25 cellular contexts compared by ENCODE assay signal in the genomic region with DNA sequence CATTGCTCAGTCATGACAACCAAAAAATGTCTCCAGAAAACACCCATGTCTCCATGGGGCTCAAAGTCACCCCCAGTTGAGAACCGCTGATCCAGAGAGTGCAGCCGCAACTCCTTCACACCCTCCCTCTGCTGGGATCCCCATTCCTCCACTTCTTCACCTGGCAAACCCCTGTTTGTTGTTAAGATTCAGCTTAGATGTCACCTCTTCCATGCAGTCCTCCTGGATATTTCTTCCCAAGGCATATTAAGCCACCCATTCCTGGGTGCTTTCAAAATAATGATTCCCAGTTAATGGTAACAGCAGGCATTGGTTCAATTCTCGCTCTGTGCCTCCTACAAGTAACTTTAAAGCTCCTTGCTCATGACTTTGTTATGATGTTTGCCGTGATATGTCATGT. TPM values are rescaled to one million over a fixed set of nuclear protein-coding genes. Genes with fewer than 3 reads are reported as not detected.
DNase-seq lines count a peak whose midpoint lies in the region; ATAC-seq, FAIRE-seq and TF ChIP-seq lines count a peak whose summit lies in the region.
"Had no signal": no experiment of that assay in that cellular context is flagged by ENCODE, and none has a peak within 500 bp of the region (broad histone marks: within the 10 kb centered on the region; RNA-seq: fewer than 3 reads in every experiment).

No MANE protein-coding gene starts in this region.

- 16% methylated on average over 4 of the region's 4 CpGs for WGBS in A549 (ENCODE audit: missing lambda C conversion rate)
- WGBS in K562 (ENCODE audit: insufficient coverage, low coverage, missing lambda C conversion rate) = 6% methylated on average over 4 of the region's 4 CpGs

- TF ChIP-seq EP300 in A549 (IDR thresholded peaks at IDR 0.05) = no peak
- TF ChIP-seq EP300 in K562 (IDR thresholded peaks at IDR 0.05; ENCODE audit: low read length) = no peak

- H3K27me3 ChIP-seq in HCT116 (ENCODE audit: insufficient read depth, low read length) (no peaks in the 10 kb centered on the region), K562 (ENCODE audit: control insufficient read depth in 2 of 2, insufficient read depth in 2 of 2, low read length in 2 of 2) (peaks cover 10 to 39% of the 10 kb centered on the region in 2 experiments; a peak in 4 of 5 replicates)
- H3K27me3 ChIP-seq: BLaER1 had no signal

- H3K9ac ChIP-seq in HCT116 (ENCODE audit: low read length) (peak overlapping the region; percentile 35; the same call in 1 of the 2 replicates), K562 (ENCODE audit: insufficient read depth in 1 of 2, low read depth in 2 of 2, low read length in 2 of 2) (no peak overlapping the region)
- H3K9ac ChIP-seq: BLaER1 had no signal

- H3K36me3 ChIP-seq in HCT116 (ENCODE audit: control insufficient read depth in 1 of 2, insufficient read depth in 2 of 2, low read length in 2 of 2) = no peaks in the 10 kb centered on the region
- H3K36me3 ChIP-seq in K562 (ENCODE audit: control insufficient read depth, insufficient read depth, low read length) = no peaks in the 10 kb centered on the region
- H3K36me3 ChIP-seq: BE2C, BLaER1 had no signal

- ATAC-seq in A549 (no peak), HCT116 (no peak), K562 (no peak), HG02970 (IDR thresholded peaks at IDR 0.05; ENCODE audit: low FRiP score, unreplicated experiment) (no peak), SK-N-SH treated with all-trans-retinoic acid at 6 μM for 48 hours (no peak)

- RAD21 ChIA-PET in HCT116 (lab: Charles Lee; ENCODE audit: low non-redundant PET in 1 of 2, low total read pairs in 2 of 2, uncharacterized antibody in 2 of 2, unreplicated experiment in 2 of 2) = interaction anchor here in 1 of 2 experiments (0.7 kb wide), 1 partner anchor 170 kb away, joined by 3 read pairs; no protein-coding TSS in a partner anchor

- BruUV-seq in HCT116 (replicated peaks; lab: Mats Ljungman, UMichigan) = no TSS peak
- no TSS peak for BruUV-seq in K562 (replicated peaks; lab: Mats Ljungman, UMichigan)

- no peaks in the 10 kb centered on the region for H3K79me2 ChIP-seq in HCT116 (ENCODE audit: insufficient read depth, low read length)
- H3K79me2 ChIP-seq in K562 (ENCODE audit: control insufficient read depth, insufficient read depth, low read length) = no peaks in the 10 kb centered on the region

- no peak for DNase-seq in A549 (ENCODE audit: low read depth in 1 of 2, low spot score in 1 of 2)
- no peak for DNase-seq in HCT116 (ENCODE audit: low read depth, low spot score)
- DNase-seq in K562 (ENCODE audit: extremely low read depth in 1 of 4, low spot score in 3 of 4) = no peak
- DNase-seq in endothelial cell (ENCODE audit: low spot score) = no peak
- DNase-seq in erythroblast (lab: John Stamatoyannopoulos, UW) = no peak
- no peak for DNase-seq in NCI-H187 (lab: John Stamatoyannopoulos, UW)
- DNase-seq: ACHN, BE2C, C1 segment of cervical spinal cord, Calu3, DMS79 treated with DMSO at 0.1 percent for 48 hours had no signal

- no peak overlapping the region for H3K27ac Mint-ChIP-seq in endothelial cell (ENCODE audit: unreplicated experiment)
- H3K27ac Mint-ChIP-seq: CD14-positive monocyte; CD4-positive, alpha-beta T cell; CD8-positive, alpha-beta T cell had no signal

- no peaks in the 10 kb centered on the region for H3K9me3 ChIP-seq in A549
- no peaks in the 10 kb centered on the region for H3K9me3 ChIP-seq in HCT116 (ENCODE audit: control insufficient read depth in 1 of 2, insufficient read depth in 1 of 2, low read depth in 1 of 2, low read length in 2 of 2)
- no peaks in the 10 kb centered on the region for H3K9me3 ChIP-seq in K562 (replicated peaks; ENCODE audit: control insufficient read depth, insufficient read depth, low read depth, low read length)
- H3K9me3 ChIP-seq: BE2C, BLaER1, Caco-2 had no signal

- intact Hi-C loops in HCT116 (cut with micrococcal nuclease) = no loop called here
- intact Hi-C loops in K562 (cut with micrococcal nuclease) = no loop called here

- CTCF ChIA-PET in A549 (lab: Yijun Ruan, JAX) = interaction anchor here (0.6 to 1.3 kb wide), 2 partner anchors 37 to 58 kb away, joined by 3 to 4 read pairs; no protein-coding TSS in a partner anchor
- CTCF ChIA-PET in HCT116 (lab: Charles Lee) = interaction anchor here (0.7 to 1.5 kb wide), 14 partner anchors 13 to 575 kb away, joined by 3 to 6 read pairs (median 3); a partner anchor contains a TSS
- CTCF ChIA-PET in K562 (lab: Yijun Ruan, JAX; ENCODE audit: low intra/inter-chr PET ratio) = interaction anchor here (1.0 kb wide), 1 partner anchor 58 kb away, joined by 3 read pairs; no protein-coding TSS in a partner anchor

- no peak overlapping the region for H3K27ac ChIP-seq in A549
- H3K27ac ChIP-seq in HCT116 (ENCODE audit: low read depth, low read length) = no peak overlapping the region
- H3K27ac ChIP-seq in K562 (ENCODE audit: extremely low read depth, low read depth, low read length) = no peak overlapping the region
- H3K27ac ChIP-seq: 22Rv1, BLaER1 had no signal

- TF ChIP-seq RAD21 in A549 (conservative IDR thresholded peaks at IDR 0.05 in 1 of 2, IDR thresholded peaks at IDR 0.05 in 1 of 2) (no peak), HCT116 (IDR thresholded peaks at IDR 0.05; ENCODE audit: low read depth) (no peak), K562 (CRISPR knock-in tag; conservative IDR thresholded peaks at IDR 0.05 in 1 of 2, IDR thresholded peaks at IDR 0.05 in 1 of 2) (no peak)

- H3K27me3 Mint-ChIP-seq in endothelial cell (ENCODE audit: unreplicated experiment) = peaks cover 12% of the 10 kb centered on the region

- H3K36me3 Mint-ChIP-seq in endothelial cell (ENCODE audit: low read depth, unreplicated experiment) = peaks cover 15% of the 10 kb centered on the region
- H3K36me3 Mint-ChIP-seq: CD14-positive monocyte; CD8-positive, alpha-beta T cell had no signal

- H2AFZ ChIP-seq in HCT116 (ENCODE audit: low read depth, low read length, poor library complexity, severe bottlenecking) (no peak overlapping the region), K562 (ENCODE audit: low read depth, low read length) (no peak overlapping the region)

- no peaks in the 10 kb centered on the region for H3K9me1 ChIP-seq in K562 (ENCODE audit: control insufficient read depth, insufficient read depth, low read length)

- no peaks in the 10 kb centered on the region for H3K9me2 ChIP-seq in HCT116 (ENCODE audit: insufficient read depth)

- H3K4me2 ChIP-seq in A549 (no peak overlapping the region), HCT116 (ENCODE audit: low read length) (no peak overlapping the region), K562 (ENCODE audit: insufficient read depth, low read length) (no peak overlapping the region)
- H3K4me2 ChIP-seq: BLaER1 had no signal

- in situ Hi-C loops in K562 (cut with MboI) = no loop called here

- H3K4me1 ChIP-seq in A549 = no peaks in the 10 kb centered on the region
- peaks cover 33 to 56% of the 10 kb centered on the region in 2 experiments for H3K4me1 ChIP-seq in HCT116 (ENCODE audit: control insufficient read depth in 1 of 2, insufficient read depth in 2 of 2, low read length in 2 of 2)
- no peaks in the 10 kb centered on the region; a peak in 1 of 5 replicates for H3K4me1 ChIP-seq in K562 (replicated peaks in 1 of 2; ENCODE audit: control insufficient read depth in 2 of 2, insufficient read depth in 2 of 2, low read length in 2 of 2)
- H3K4me1 ChIP-seq: BE2C had no signal

- no peak overlapping the region for H3K4me3 ChIP-seq in A549
- H3K4me3 ChIP-seq in HCT116 (replicated peaks in 1 of 2; ENCODE audit: low read depth in 1 of 2, low read length in 2 of 2) = no peak overlapping the region
- H3K4me3 ChIP-seq in K562 = no peak overlapping the region
- H3K4me3 ChIP-seq: BLaER1 had no signal

- peaks cover 41% of the 10 kb centered on the region for H3K9me3 Mint-ChIP-seq in endothelial cell (ENCODE audit: unreplicated experiment)
- H3K9me3 Mint-ChIP-seq: CD4-positive, alpha-beta T cell; CD8-positive, alpha-beta T cell had no signal

- peak overlapping the region; percentile 42 for H3K4me3 Mint-ChIP-seq in endothelial cell (ENCODE audit: unreplicated experiment)
- H3K4me3 Mint-ChIP-seq: CD14-positive monocyte; CD4-positive, alpha-beta T cell; CD8-positive, alpha-beta T cell had no signal

- no peak for TF ChIP-seq POLR2A in A549 (IDR thresholded peaks at IDR 0.05; ENCODE audit: low read length)
- no peak for TF ChIP-seq POLR2A in HCT116 (IDR thresholded peaks at IDR 0.05; ENCODE audit: borderline replicate concordance, extremely low read depth, insufficient read depth, insufficient read length)
- no peak for TF ChIP-seq POLR2A in K562 (conservative IDR thresholded peaks at IDR 0.05)
- no peak for TF ChIP-seq POLR2A in erythroblast (IDR thresholded peaks at IDR 0.05; ENCODE audit: low read length)

- POLR2A ChIA-PET in A549 (lab: Yijun Ruan, JAX) = no interaction called here
- POLR2A ChIA-PET in HCT116 (lab: Charles Lee) = interaction anchor here (1.0 kb wide), 1 partner anchor 26 kb away, joined by 8 read pairs; no protein-coding TSS in a partner anchor
- POLR2A ChIA-PET in K562 (lab: Yijun Ruan, JAX) = interaction anchor here (1.0 kb wide), 1 partner anchor 26 kb away, joined by 4 read pairs; no protein-coding TSS in a partner anchor

- TF ChIP-seq CTCF in A549 (IDR thresholded peaks at IDR 0.05) (no peak), HCT116 (IDR thresholded peaks at IDR 0.05 in 2 of 3, conservative IDR thresholded peaks at IDR 0.05 in 1 of 3; ENCODE audit: borderline replicate concordance in 1 of 3, insufficient read depth in 1 of 3, low read depth in 2 of 3, low read length in 2 of 3) (no peak), K562 (IDR thresholded peaks at IDR 0.05 in 2 of 3, conservative IDR thresholded peaks at IDR 0.05 in 1 of 3; ENCODE audit: insufficient read depth in 2 of 3, low read depth in 1 of 3, low read length in 3 of 3) (no peak), endothelial cell (IDR thresholded peaks at IDR 0.05; ENCODE audit: unreplicated experiment) (no peak)

- FAIRE-seq in A549 (lab: Jason Lieb, UNC) (no peak), K562 (lab: Jason Lieb, UNC) (no peak)
- FAIRE-seq: D721Med, G401.6, GM12891 had no signal

- H3K4me1 Mint-ChIP-seq in endothelial cell (ENCODE audit: unreplicated experiment) = no peaks in the 10 kb centered on the region

- H4K20me1 ChIP-seq in HCT116 (ENCODE audit: insufficient read depth) (no peaks in the 10 kb centered on the region), K562 (replicated peaks; ENCODE audit: control insufficient read depth, insufficient read depth, low read length) (peaks cover 4% of the 10 kb centered on the region; the same call in 1 of the 2 replicates)
- H4K20me1 ChIP-seq: BLaER1 had no signal

RNA-seq across cellular contexts. Expression of a gene that starts 4.0 kb away (rescaled TPM):
- polyA plus RNA-seq in A549 (2011; rRNA removed) (not detected in 2 replicates), A549 (2017; fragmentation: RNase III; extraction: RNeasy Plus Mini Kit Qiagen cat#74134 plus additional on column Dnase treatment) (not detected in 3 replicates), K562 (2011; rRNA removed) (not detected in 2 replicates), K562 (2014; fragmentation: Illumina TruSeq; extraction: Trizol) (not detected in 2 replicates), K562 (2014; fragmentation: Nextera tagmentation; extraction: Ambion mirVana) (not detected), K562 (2014; rRNA removed) (not detected in 2 replicates)
- polyA plus RNA-seq in A549 (2012; cell fraction: cytosol; rRNA removed) = not detected in 2 replicates
- not detected in 2 replicates for polyA plus RNA-seq in A549 (2012; cell fraction: nucleus; rRNA removed)
- not detected in 2 replicates for polyA minus RNA-seq in A549 (2011; rRNA and poly(A)+ RNA removed)
- total RNA-seq in HCT116 (2021; ENCODE audit: unreplicated experiment) (0.17 TPM), K562 (2014; rRNA removed) (not detected in 2 replicates), K562 (2014; rRNA removed; fragmentation: Illumina TruSeq; extraction: Trizol) (not detected in 2 replicates), K562 (2015; rRNA removed; fragmentation: Illumina TruSeq; extraction: Trizol) (not detected in 2 replicates), K562 (2021) (not detected in 2 replicates), endothelial cell (ENCODE audit: unreplicated experiment) (not detected)
- 0.42 and 0.52 TPM in 2 replicates for polyA plus RNA-seq in HCT116 (2012)
- total RNA-seq in K562 (2011; cell fraction: chromatin; rRNA removed; ENCODE audit: low replicate concordance) = not detected in 2 replicates
- total RNA-seq in K562 (2011; cell fraction: nucleolus; rRNA removed) = not detected in 2 replicates
- not detected in 2 replicates for total RNA-seq in K562 (2011; cell fraction: nucleoplasm; rRNA removed)
- polyA plus RNA-seq in K562 (2011; cell fraction: cytosol; rRNA removed) = not detected in 2 replicates
- not detected in 2 replicates for polyA plus RNA-seq in K562 (2011; cell fraction: nucleus; rRNA removed)
- not detected in 2 replicates for polyA plus RNA-seq in K562 (2012)
- not detected in 2 replicates for polyA minus RNA-seq in K562 (2011; rRNA and poly(A)+ RNA removed)
- not detected in 2 replicates for polyA minus RNA-seq in K562 (2011; cell fraction: cytosol; rRNA and poly(A)+ RNA removed)
- polyA minus RNA-seq in K562 (2011; cell fraction: nucleus; rRNA and poly(A)+ RNA removed) = not detected in 2 replicates
- total RNA-seq: A172; A673; Caco-2; CD8-positive, alpha-beta T cell had no signal
- polyA plus RNA-seq: AG04450, CD14-positive monocyte had no signal

RNA-seq across cellular contexts. Expression of a gene that starts 24.0 kb away (rescaled TPM):
- polyA plus RNA-seq in A549 (2011; rRNA removed) (not detected in 2 replicates), A549 (2017; fragmentation: RNase III; extraction: RNeasy Plus Mini Kit Qiagen cat#74134 plus additional on column Dnase treatment) (not detected in 3 replicates), K562 (2011; rRNA removed) (not detected in 2 replicates), K562 (2014; fragmentation: Illumina TruSeq; extraction: Trizol) (not detected in 2 replicates), K562 (2014; fragmentation: Nextera tagmentation; extraction: Ambion mirVana) (not detected), K562 (2014; rRNA removed) (not detected in 2 replicates)
- not detected in 2 replicates for polyA plus RNA-seq in A549 (2012; cell fraction: cytosol; rRNA removed)
- polyA plus RNA-seq in A549 (2012; cell fraction: nucleus; rRNA removed) = not detected in 2 replicates
- not detected in 2 replicates for polyA minus RNA-seq in A549 (2011; rRNA and poly(A)+ RNA removed)
- total RNA-seq in HCT116 (2021; ENCODE audit: unreplicated experiment) (not detected), K562 (2014; rRNA removed) (not detected in 2 replicates), K562 (2014; rRNA removed; fragmentation: Illumina TruSeq; extraction: Trizol) (not detected in 2 replicates), K562 (2015; rRNA removed; fragmentation: Illumina TruSeq; extraction: Trizol) (not detected in 2 replicates), K562 (2021) (not detected in 2 replicates), endothelial cell (ENCODE audit: unreplicated experiment) (not detected)
- not detected in 2 replicates for polyA plus RNA-seq in HCT116 (2012)
- not detected in 2 replicates for total RNA-seq in K562 (2011; cell fraction: chromatin; rRNA removed; ENCODE audit: low replicate concordance)
- not detected in 2 replicates for total RNA-seq in K562 (2011; cell fraction: nucleolus; rRNA removed)
- not detected in 2 replicates for total RNA-seq in K562 (2011; cell fraction: nucleoplasm; rRNA removed)
- polyA plus RNA-seq in K562 (2011; cell fraction: cytosol; rRNA removed) = not detected in 2 replicates
- not detected in 2 replicates for polyA plus RNA-seq in K562 (2011; cell fraction: nucleus; rRNA removed)
- polyA plus RNA-seq in K562 (2012) = 0.01 TPM in 2 replicates
- polyA minus RNA-seq in K562 (2011; rRNA and poly(A)+ RNA removed) = not detected in 2 replicates
- not detected in 2 replicates for polyA minus RNA-seq in K562 (2011; cell fraction: cytosol; rRNA and poly(A)+ RNA removed)
- not detected in 2 replicates for polyA minus RNA-seq in K562 (2011; cell fraction: nucleus; rRNA and poly(A)+ RNA removed)
- total RNA-seq: A172; A673; Caco-2; Calu3; CD4-positive, alpha-beta T cell; CD8-positive, alpha-beta T cell had no signal
- polyA plus RNA-seq: AG04450, CD14-positive monocyte had no signal
